In the genomic region with DNA sequence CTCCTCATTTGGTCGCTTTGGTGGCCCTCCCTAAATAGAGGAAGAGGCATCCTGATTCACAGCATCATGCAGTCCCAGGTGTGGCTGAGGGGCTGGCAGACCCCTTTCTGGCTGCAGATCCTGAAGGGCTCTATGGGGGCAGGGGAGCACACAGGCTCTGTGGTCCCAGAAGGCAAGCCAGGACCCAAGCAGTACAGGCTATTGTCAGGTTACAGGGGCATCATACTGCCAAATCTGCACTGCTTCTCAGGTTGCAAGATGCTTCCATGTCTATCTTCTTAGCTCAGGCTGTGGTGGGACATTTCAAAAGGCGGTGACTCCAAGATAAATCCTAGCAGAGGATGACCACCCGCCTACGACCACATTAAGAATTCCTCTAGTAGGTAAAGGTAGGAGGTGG, we compare ENCODE assay signal across 23 cellular contexts.
"Had no signal": no experiment of that assay in that cellular context is flagged by ENCODE, and none has a peak within 500 bp of the region (broad histone marks: within the 10 kb centered on the region; RNA-seq: fewer than 3 reads in every experiment).

No MANE protein-coding gene starts in this region.

- H3K79me2 ChIP-seq: parathyroid adenoma had no signal

- H3K9me3 ChIP-seq: gastrocnemius medialis, sigmoid colon, testis, tibial artery, upper lobe of left lung, uterus had no signal

- ATAC-seq: effector memory CD8-positive, alpha-beta T cell; gastrocnemius medialis; left lobe of liver; naive thymus-derived CD4-positive, alpha-beta T cell; stimulated activated memory B cell treated with anti-CD40 and anti-IgM and Interleukin-4, amounts not matched to agents 10 μg/mL and 1 μg/mL and 100 μg/mL, for 72 hours; stimulated activated naive CD8-positive, alpha-beta T cell treated with anti-CD3 and anti-CD28 coated beads, Interleukin-15, Interleukin-2, amounts not matched to agents 100 U/mL and 50 U/mL, for 24 hours had no signal

- H3K27me3 ChIP-seq: gastrocnemius medialis, sigmoid colon, testis, tibial artery, upper lobe of left lung, uterus had no signal

- H3K4me3 Mint-ChIP-seq: effector memory CD8-positive, alpha-beta T cell; naive thymus-derived CD4-positive, alpha-beta T cell; stimulated activated memory B cell treated with anti-CD40 and anti-IgM and Interleukin-4, amounts not matched to agents 10 μg/mL and 1 μg/mL and 100 μg/mL, for 72 hours had no signal

- H3K9ac ChIP-seq: parathyroid adenoma had no signal

- H3K36me3 Mint-ChIP-seq: naive thymus-derived CD4-positive, alpha-beta T cell; stimulated activated memory B cell treated with anti-CD40 and anti-IgM and Interleukin-4, amounts not matched to agents 10 μg/mL and 1 μg/mL and 100 μg/mL, for 72 hours had no signal

- H3K27ac Mint-ChIP-seq: effector memory CD8-positive, alpha-beta T cell; naive thymus-derived CD4-positive, alpha-beta T cell; progenitor cell of endocrine pancreas; stimulated activated memory B cell treated with anti-CD40 and anti-IgM and Interleukin-4, amounts not matched to agents 10 μg/mL and 1 μg/mL and 100 μg/mL, for 72 hours had no signal

- H3K4me3 ChIP-seq: gastrocnemius medialis, sigmoid colon, testis, tibial artery, upper lobe of left lung, uterus had no signal

- DNase-seq: central memory CD4-positive, alpha-beta T cell; dermis blood vessel endothelial cell; effector memory CD8-positive, alpha-beta T cell; erythroblast; gastrocnemius medialis; kidney; mesenchymal stem cell; midbrain; naive thymus-derived CD4-positive, alpha-beta T cell; occipital lobe; sigmoid colon; stimulated activated CD4-positive, alpha-beta T cell treated with anti-CD3 and anti-CD28 coated beads, Interleukin-2, amount 100 ng/mL, for 24 hours; stimulated activated CD4-positive, alpha-beta T cell treated with anti-CD3 and anti-CD28 coated beads, Interleukin-4, amount 100 ng/mL, for 24 hours; stimulated activated naive CD8-positive, alpha-beta T cell treated with anti-CD3 and anti-CD28 coated beads, Interleukin-15, Interleukin-2, amounts not matched to agents 100 U/mL and 50 U/mL, for 24 hours; substantia nigra; testis; tibial artery; upper lobe of left lung; uterus had no signal

- H3K9me3 Mint-ChIP-seq: effector memory CD8-positive, alpha-beta T cell; stimulated activated memory B cell treated with anti-CD40 and anti-IgM and Interleukin-4, amounts not matched to agents 10 μg/mL and 1 μg/mL and 100 μg/mL, for 72 hours had no signal

- H3K4me1 ChIP-seq: gastrocnemius medialis, parathyroid adenoma, sigmoid colon, testis, tibial artery, upper lobe of left lung, uterus had no signal

- H3K4me1 Mint-ChIP-seq: naive thymus-derived CD4-positive, alpha-beta T cell; stimulated activated memory B cell treated with anti-CD40 and anti-IgM and Interleukin-4, amounts not matched to agents 10 μg/mL and 1 μg/mL and 100 μg/mL, for 72 hours had no signal

- H3K36me3 ChIP-seq: gastrocnemius medialis, sigmoid colon, tibial artery, upper lobe of left lung, uterus had no signal

- H3K27ac ChIP-seq: gastrocnemius medialis, parathyroid adenoma, sigmoid colon, testis, tibial artery, upper lobe of left lung, uterus had no signal
